Comparison of ENCODE assay signal across 8 cellular contexts in genomic region chr3:72665701-72666443, GRCh38.
DNase-seq lines count a peak whose midpoint lies in the region; ATAC-seq and TF ChIP-seq lines count a peak whose summit lies in the region.

No MANE protein-coding gene starts in this region.

- no peaks in the 10 kb centered on the region for H3K36me3 ChIP-seq in heart left ventricle

- intact Hi-C loops in heart left ventricle (cut with DNase I) = loop anchor here in 8 of 10 donors (2.0 to 10.0 kb wide), 4 partner anchors 146 to 159 kb away; no protein-coding TSS in a partner anchor

- TF ChIP-seq CTCF in GM13976 (IDR thresholded peaks at IDR 0.05; ENCODE audit: borderline replicate concordance, control extremely low read depth, extremely low read depth, insufficient read depth, missing control alignments) (peak; percentile 53), heart left ventricle (IDR thresholded peaks at IDR 0.05) (peak; percentile 32 to 57 (median 47))

- WGBS in heart left ventricle, 4 donors = 71 to 81% (median 72%) methylated on average over 13 of the region's 13 CpGs

- H3K9me3 ChIP-seq in heart left ventricle = no peaks in the 10 kb centered on the region

- in situ Hi-C loops in GM13976 (cut with MboI; ENCODE audit: low sequenced_read_pairs, unreplicated experiment) = loop anchor here (10.0 to 25.0 kb wide), 2 partner anchors 159 to 421 kb away; no protein-coding TSS in a partner anchor

- peak in 3 of 4 donors; percentile 14 to 48 (median 43) for ATAC-seq in heart left ventricle
- ATAC-seq in HG02884 (IDR thresholded peaks at IDR 0.05; ENCODE audit: unreplicated experiment) = no peak
- no peak for ATAC-seq in GM18867 (IDR thresholded peaks at IDR 0.05; ENCODE audit: unreplicated experiment)
- ATAC-seq in HG03045 (IDR thresholded peaks at IDR 0.05; ENCODE audit: unreplicated experiment) = no peak

- no peaks in the 10 kb centered on the region for H3K27me3 ChIP-seq in heart left ventricle

- H3K27ac ChIP-seq in heart left ventricle = no peak overlapping the region

- DNase-seq in GM13976 (ENCODE audit: low spot score) = peak; percentile 68
- DNase-seq in NOMO-1 treated with DMSO at 0.1 percent for 48 hours (lab: John Stamatoyannopoulos, UW; ENCODE audit: unreplicated experiment) = peak; percentile 47
- peak; percentile 8 for DNase-seq in activated T-helper 1 cell treated with Interleukin-2 at 50 U/mL for 16 hours (ENCODE audit: low read depth)
- peak in 1 of 5 donors; percentile 26 for DNase-seq in heart left ventricle
- peak; percentile 47 to 55 for DNase-seq in stimulated activated CD4-positive, alpha-beta T cell treated with anti-CD3 and anti-CD28 coated beads, Interleukin-1b, Interleukin-23, amount 100 ng/mL, for 4 hours (ENCODE audit: low read depth in 2 of 2)

- TF ChIP-seq POLR2A in heart left ventricle (IDR thresholded peaks at IDR 0.05) = no peak

- H3K4me1 ChIP-seq in heart left ventricle = peaks cover 0 to 6% (median under 1%) of the 10 kb centered on the region in 12 donors

- H3K4me3 ChIP-seq in heart left ventricle = no peak overlapping the region

Comparison
In these comparisons a context has a peak if more than half of its experiments do, and no peak if none do; other contexts are left out.
1. ATAC-seq: peak in heart left ventricle (3 of 4); none in HG02884 (single experiment), GM18867 (single experiment) and HG03045 (single experiment).